Comparison of ENCODE assay signal across 8 cellular contexts in genomic region chr19:12890787-12891552, GRCh38. TPM values are rescaled to one million over a fixed set of nuclear protein-coding genes. Genes with fewer than 3 reads are reported as not detected.
DNase-seq lines count a peak whose midpoint lies in the region; ATAC-seq and TF ChIP-seq lines count a peak whose summit lies in the region.

Gene GCDH (plus strand): TSS chr19:12891160. CDS start chr19:12891305, 145 bp downstream.

- no peaks in the 10 kb centered on the region for H3K9me3 ChIP-seq in CD8-positive, alpha-beta memory T cell (ENCODE audit: low read length)
- H3K9me3 ChIP-seq in lung (ENCODE audit: control insufficient read depth in 2 of 2, insufficient read depth in 1 of 2, low read length in 1 of 2) = no peaks in the 10 kb centered on the region

- POLR2A ChIA-PET in CD8-positive, alpha-beta memory T cell (lab: Charles Lee) = interaction anchor here (0.6 to 1.8 kb wide), 17 partner anchors 10 to 728 kb away, joined by 3 to 20 read pairs (median 4); partner anchors contain the start of genes CALR, DNASE2, FARSA and JUNB
- POLR2A ChIA-PET in activated CD8-positive, alpha-beta memory T cell treated with anti-CD3 and anti-CD28 coated beads for 36 hours (lab: Charles Lee) = interaction anchor here (0.6 to 1.5 kb wide), 8 partner anchors 9 to 210 kb away, joined by 3 to 9 read pairs (median 4); partner anchors contain the start of genes CALR, DNASE2 and FARSA

- H3K27me3 ChIP-seq in CD8-positive, alpha-beta memory T cell (ENCODE audit: insufficient read depth, low read length, poor library complexity, severe bottlenecking) = no peaks in the 10 kb centered on the region
- no peaks in the 10 kb centered on the region for H3K27me3 ChIP-seq in lung (ENCODE audit: control insufficient read depth, insufficient read depth)

- ATAC-seq in GM19467 (IDR thresholded peaks at IDR 0.05; ENCODE audit: unreplicated experiment) = peak; percentile 87
- peak; percentile 99 for ATAC-seq in lung (ENCODE audit: insufficient read depth, low FRiP score)

- H3K36me3 Mint-ChIP-seq in CD8-positive, alpha-beta memory T cell = peaks cover 4 to 32% (median 7%) of the 10 kb centered on the region in 3 donors

- peaks cover 0 to 4% of the 10 kb centered on the region in 2 donors for H3K27me3 Mint-ChIP-seq in CD8-positive, alpha-beta memory T cell

- WGBS in lung, 2 donors = 0 to 1% methylated on average over 49 of the region's 49 CpGs

- no peak for TF ChIP-seq CTCF in lung (IDR thresholded peaks at IDR 0.05; ENCODE audit: control extremely low read depth, extremely low read depth)

- H3K36me3 ChIP-seq in CD8-positive, alpha-beta memory T cell (ENCODE audit: insufficient read depth, low read length) = peaks cover 7% of the 10 kb centered on the region
- peaks cover 0 to 7% of the 10 kb centered on the region in 2 donors for H3K36me3 ChIP-seq in lung (ENCODE audit: control insufficient read depth in 2 of 2, insufficient read depth in 2 of 2, low read length in 2 of 2)

- H3K27ac Mint-ChIP-seq in CD8-positive, alpha-beta memory T cell = peak within 1 kb of the TSS; percentile 82 to 99 (median 98)

- peak within 1 kb of the TSS; percentile 69 for H3K27ac ChIP-seq in CD8-positive, alpha-beta memory T cell (ENCODE audit: low read depth, low read length)
- peak within 1 kb of the TSS; percentile 77 to 84 for H3K27ac ChIP-seq in lung (ENCODE audit: low read depth in 1 of 2, low read length in 1 of 2)

- CTCF ChIA-PET in CD8-positive, alpha-beta memory T cell (lab: Charles Lee) = interaction anchor here (0.7 to 2.2 kb wide), 15 partner anchors 8 to 219 kb away, joined by 3 to 26 read pairs (median 4); partner anchors contain the start of genes DNASE2 and RAD23A
- CTCF ChIA-PET in activated CD8-positive, alpha-beta memory T cell treated with anti-CD3 and anti-CD28 coated beads for 36 hours (lab: Charles Lee) = interaction anchor here (0.6 to 2.6 kb wide), 10 partner anchors 8 to 130 kb away, joined by 3 to 11 read pairs (median 4); partner anchors contain the start of gene DNASE2

- peak within 1 kb of the TSS; percentile 93 to 100 (median 98) for H3K4me3 Mint-ChIP-seq in CD8-positive, alpha-beta memory T cell

- no peaks in the 10 kb centered on the region for H3K9me3 Mint-ChIP-seq in CD8-positive, alpha-beta memory T cell

- DNase-seq in CD8-positive, alpha-beta memory T cell = peak; percentile 92 to 98 (median 97)
- DNase-seq in HT-29 (ENCODE audit: low spot score) (peak; percentile 95), NOMO-1 (lab: John Stamatoyannopoulos, UW; ENCODE audit: unreplicated experiment in 2 of 2) (peak; percentile 100), lung (ENCODE audit: low spot score) (peak; percentile 99)
- peak; percentile 94 for DNase-seq in effector CD8-positive, alpha-beta T cell (lab: John Stamatoyannopoulos, UW)
- peak; percentile 82 to 93 (median 90) for DNase-seq in stimulated activated CD4-positive, alpha-beta T cell treated with anti-CD3 and anti-CD28 coated beads, TNF-alpha, amount 100 ng/mL, for 4 hours (ENCODE audit: low read depth in 3 of 3)

- peak within 1 kb of the TSS; percentile 87 for H3K4me3 ChIP-seq in CD8-positive, alpha-beta memory T cell (ENCODE audit: low read length)
- peak within 1 kb of the TSS; percentile 71 for H3K4me3 ChIP-seq in lung

- peaks cover 25 to 45% (median 27%) of the 10 kb centered on the region in 3 donors for H3K4me1 Mint-ChIP-seq in CD8-positive, alpha-beta memory T cell

- peaks cover 12% of the 10 kb centered on the region for H3K4me1 ChIP-seq in CD8-positive, alpha-beta memory T cell (ENCODE audit: insufficient read depth, low read length)
- peaks cover 0 to 7% of the 10 kb centered on the region in 2 donors for H3K4me1 ChIP-seq in lung (ENCODE audit: control insufficient read depth in 2 of 2, insufficient read depth in 2 of 2, low read length in 2 of 2)

RNA-seq across cellular contexts. Expression of gene GCDH, which starts in this region (rescaled TPM):
- 10 to 100 TPM; 59.4 to 60.1 TPM for total RNA-seq in CD8-positive, alpha-beta memory T cell
- 19.7 TPM for polyA plus RNA-seq in CD8-positive, alpha-beta memory T cell
- 24.6 and 27.2 TPM in 2 replicates for total RNA-seq in HT-29 (2014; rRNA removed; shearing (Covaris generic))
- 10 to 100 TPM; 55.2 to 57.2 TPM for total RNA-seq in activated CD8-positive, alpha-beta memory T cell treated with anti-CD3 and anti-CD28 coated beads for 36 hours
- total RNA-seq in lung = 10 to 100 TPM; 24.0 to 31.3 TPM
- polyA plus RNA-seq in lung = 10 to 100 TPM; 15.6 to 33.8 TPM

Comparison
In these comparisons a context has a peak if more than half of its experiments do, and no peak if none do; other contexts are left out.
1. Peak in every context shown above with its lines: DNase-seq, ATAC-seq, H3K4me3 ChIP-seq and H3K27ac ChIP-seq.